In the genomic region with DNA sequence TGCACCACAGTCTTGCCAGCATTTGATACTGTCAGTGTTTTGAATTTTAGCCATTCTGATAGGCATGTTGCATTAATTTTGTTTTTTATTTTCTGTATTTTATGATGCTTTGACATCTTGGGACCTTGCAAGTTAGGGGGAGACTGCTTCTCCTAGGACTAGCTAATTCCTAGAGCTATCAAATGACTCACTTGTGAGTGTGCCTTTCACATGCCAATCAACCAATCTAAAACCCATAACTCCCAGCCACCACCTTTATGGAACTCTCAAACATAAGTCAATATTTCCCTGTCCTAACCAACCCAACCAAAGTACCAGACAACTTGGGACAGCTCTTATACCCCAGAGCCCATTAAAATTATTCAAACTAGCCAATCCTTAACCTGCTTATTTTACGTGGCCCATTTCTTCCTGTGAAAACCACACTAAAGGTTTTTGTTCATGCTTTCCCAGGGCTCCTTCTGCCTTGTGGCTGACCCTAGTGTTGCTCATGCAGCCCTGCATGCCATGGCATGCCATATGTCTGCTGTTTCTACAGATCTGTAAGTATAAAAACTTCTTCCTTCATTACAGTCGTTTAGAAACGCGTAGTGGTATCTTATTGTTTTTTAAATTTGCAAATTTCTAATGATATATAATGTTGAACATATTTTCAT, we compare ENCODE assay signal across 22 cellular contexts.
"Had no signal": no experiment of that assay in that cellular context is flagged by ENCODE, and none has a peak within 500 bp of the region (broad histone marks: within the 10 kb centered on the region; RNA-seq: fewer than 3 reads in every experiment).

No MANE protein-coding gene starts in this region.

- DNase-seq: activated CD4-positive, alpha-beta T cell treated with anti-CD3 and anti-CD28 coated beads, Interleukin-2, amount 50 U/mL, for 1 hour; activated CD4-positive, CD25-positive, alpha-beta regulatory T cell treated with anti-CD3 and anti-CD28 coated beads, Interleukin-2, amount 50 U/mL, for 72 hours; activated CD8-positive, alpha-beta memory T cell treated with anti-CD3 and anti-CD28 coated beads, Interleukin-2, amount 50 U/mL, for 48 hours; activated naive CD4-positive, alpha-beta T cell; activated T-cell treated with anti-CD3 and anti-CD28 coated beads, Interleukin-2, amount 50 U/mL, for 4 hours; adrenal gland; cerebellar nuclear complex; glutamatergic neuron; hippocampal formation; pancreas; psoas muscle; stimulated activated CD4-positive, alpha-beta T cell treated with anti-CD3 and anti-CD28 coated beads, Interleukin-12 subunit alpha, Interleukin-12 subunit beta, amount 100 ng/mL, for 4 hours; T-cell; trophoblast cell; WERI-Rb-1 had no signal

- H3K4me1 ChIP-seq: adrenal gland, ascending aorta, pancreas, psoas muscle, right atrium auricular region, vagina had no signal

- ATAC-seq: activated T-cell treated with anti-CD3 and anti-CD28 coated beads, Interleukin-2, amount 50 U/mL, for 4 hours; pancreas; psoas muscle; stimulated activated memory B cell treated with anti-CD40 and anti-IgM and Interleukin-4, amounts not matched to agents 10 μg/mL and 1 μg/mL and 100 μg/mL, for 72 hours; T-cell had no signal

- H3K4me3 ChIP-seq: adrenal gland, ascending aorta, coronary artery, pancreas, psoas muscle, right atrium auricular region, vagina had no signal

- H3K27me3 ChIP-seq: adrenal gland, ascending aorta, neutrophil, pancreas, right atrium auricular region, vagina had no signal

- H3K9me3 ChIP-seq: adrenal gland, ascending aorta, neutrophil, pancreas had no signal

- FAIRE-seq: frontal cortex, pancreas had no signal

- H3K36me3 ChIP-seq: adrenal gland, ascending aorta, neutrophil, pancreas, right atrium auricular region, vagina, WERI-Rb-1 had no signal

- H3K27ac ChIP-seq: adrenal gland, ascending aorta, coronary artery, neutrophil, pancreas, psoas muscle, right atrium auricular region, vagina, WERI-Rb-1 had no signal
